In genomic region chr7:56053379-56053778, GRCh38 we compare ENCODE assay signal across 2 cellular contexts.
TF ChIP-seq lines count a peak whose summit lies in the region.

No MANE protein-coding gene starts in this region.

TF ChIP-seq in K562, 482 proteins besides CTCF, POLR2A, EP300 and RAD21:
- TF ChIP-seq RBFOX2 (IDR thresholded peaks at IDR 0.05; ENCODE audit: low read depth, low read length), result 0 out of 2 replicates have a peak, but pooled peaks have one; percentile 16
- peak; percentile 81 for TF ChIP-seq C11orf30 (IDR thresholded peaks at IDR 0.05; ENCODE audit: low read depth)
- peak; percentile 50; the same call in 1 of the 2 replicates for TF ChIP-seq MAFK (IDR thresholded peaks at IDR 0.05; ENCODE audit: low read length)
- TF ChIP-seq ZNF398 (CRISPR knock-in tag; IDR thresholded peaks at IDR 0.05), result no peak
- TF ChIP-seq CBFA2T2 (conservative IDR thresholded peaks at IDR 0.05), result no peak
- TF ChIP-seq ZNF316 (IDR thresholded peaks at IDR 0.05), result peak; percentile 90
- peak; percentile 66 for TF ChIP-seq MAFF (IDR thresholded peaks at IDR 0.05; ENCODE audit: low read length)
- TF ChIP-seq MAFG (tag; conservative IDR thresholded peaks at IDR 0.05), result peak; percentile 51; the same call in 1 of the 2 replicates

TF ChIP-seq in neural cell, 6 proteins besides CTCF, POLR2A, EP300 and RAD21:
- TF ChIP-seq TAF1 (IDR thresholded peaks at IDR 0.05; ENCODE audit: low read depth) (no peak), POLR2AphosphoS5 (IDR thresholded peaks at IDR 0.05) (no peak), EZH2 (IDR thresholded peaks at IDR 0.05; ENCODE audit: borderline replicate concordance, insufficient read depth, low read length, poor library complexity, severe bottlenecking) (no peak), MXI1 (conservative IDR thresholded peaks at IDR 0.05; ENCODE audit: poor library complexity, severe bottlenecking) (no peak), REST (IDR thresholded peaks at IDR 0.05; ENCODE audit: borderline replicate concordance) (no peak), SMC3 (conservative IDR thresholded peaks at IDR 0.05; ENCODE audit: poor library complexity) (no peak)
